Comparison of ENCODE assay signal across 7 cellular contexts in the genomic region with DNA sequence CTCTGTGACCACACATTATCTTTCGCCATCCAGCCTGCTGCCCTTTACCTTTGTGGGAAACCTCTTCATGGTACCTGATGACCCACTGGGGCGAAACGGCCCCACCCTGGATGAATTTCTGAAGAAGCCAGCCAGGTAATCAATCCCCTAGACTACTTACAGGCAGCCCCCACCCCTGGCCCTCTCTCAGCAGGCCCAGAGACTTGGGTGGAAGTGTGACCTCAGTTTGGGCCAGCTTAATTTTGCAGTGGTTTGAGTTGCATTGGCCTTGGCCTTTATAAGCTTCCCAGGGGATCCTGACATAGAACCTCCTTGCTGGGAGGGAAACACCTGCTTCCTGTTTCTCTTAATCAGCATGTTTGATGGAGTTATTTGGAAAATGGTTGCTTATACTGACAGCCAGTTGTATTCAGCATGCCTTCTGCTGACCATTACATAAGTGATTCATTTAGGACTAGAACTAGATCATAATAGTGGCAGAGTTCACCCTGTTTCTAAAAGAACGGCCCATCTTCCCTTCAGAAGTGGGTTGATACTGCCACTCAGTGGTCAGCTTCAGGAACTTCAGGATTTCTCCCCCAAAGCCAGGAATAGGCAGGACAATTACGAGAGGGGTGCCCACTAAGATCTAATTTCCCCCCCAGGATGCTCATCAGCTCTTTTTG. TPM values are rescaled to one million over a fixed set of nuclear protein-coding genes. Genes with fewer than 3 reads are reported as not detected.
DNase-seq lines count a peak whose midpoint lies in the region; ATAC-seq and TF ChIP-seq lines count a peak whose summit lies in the region.

No MANE protein-coding gene starts in this region.

- H3K27me3 Mint-ChIP-seq in activated T-cell treated with anti-CD3 and anti-CD28 coated beads, Interleukin-2, amount 50 U/mL, for 72 hours (ENCODE audit: low read depth), result no peaks in the 10 kb centered on the region

- no peaks in the 10 kb centered on the region for H3K9me3 Mint-ChIP-seq in activated T-cell treated with anti-CD3 and anti-CD28 coated beads, Interleukin-2, amount 50 U/mL, for 72 hours

- peak overlapping the region; percentile 16 for H3K27ac Mint-ChIP-seq in activated T-cell treated with anti-CD3 and anti-CD28 coated beads, Interleukin-2, amount 50 U/mL, for 72 hours

- H3K4me3 Mint-ChIP-seq in activated T-cell treated with anti-CD3 and anti-CD28 coated beads, Interleukin-2, amount 50 U/mL, for 72 hours, result no peak overlapping the region

- DNase-seq in G401 (ENCODE audit: low spot score) (peak; percentile 90), NCI-H510A (lab: John Stamatoyannopoulos, UW) (peak; percentile 6), fibroblast of villous mesenchyme (ENCODE audit: low read depth) (peak; percentile 78), non-pigmented ciliary epithelial cell (ENCODE audit: low read depth) (peak; percentile 36), mesenteric fat pad (ENCODE audit: low spot score) (no peak)
- DNase-seq in activated T-cell treated with anti-CD3 and anti-CD28 coated beads, Interleukin-2, amount 50 U/mL, for 72 hours, result peak in 1 of 2 donors; percentile 41

- peaks cover 8 to 25% of the 10 kb centered on the region in 2 donors for H3K36me3 Mint-ChIP-seq in activated T-cell treated with anti-CD3 and anti-CD28 coated beads, Interleukin-2, amount 50 U/mL, for 72 hours (ENCODE audit: insufficient read depth in 2 of 2)

- TF ChIP-seq CTCF in fibroblast of villous mesenchyme (IDR thresholded peaks at IDR 0.05; ENCODE audit: insufficient read depth, low read depth, low read length), result peak; percentile 79

- no peak overlapping the region for H3K4me3 ChIP-seq in fibroblast of villous mesenchyme (ENCODE audit: low read depth, low read length)

- H3K4me1 Mint-ChIP-seq in activated T-cell treated with anti-CD3 and anti-CD28 coated beads, Interleukin-2, amount 50 U/mL, for 72 hours (ENCODE audit: low read depth), result peaks cover 50% of the 10 kb centered on the region

- in situ Hi-C loops in G401 (cut with HindIII; ENCODE audit: low sequenced_read_pairs), result no loop called here

- peak; percentile 39 for ATAC-seq in HG02870 (IDR thresholded peaks at IDR 0.05; ENCODE audit: unreplicated experiment)
- ATAC-seq in activated T-cell treated with anti-CD3 and anti-CD28 coated beads, Interleukin-2, amount 50 U/mL, for 72 hours (replicated peaks in 1 of 2), result peak; percentile 33 to 47

RNA-seq across cellular contexts. Expression of a gene that starts 6.1 kb away (rescaled TPM):
- 49.2 and 56.4 TPM in 2 replicates for total RNA-seq in G401 (2014; rRNA removed; shearing (Covaris generic))
- total RNA-seq in activated T-cell treated with anti-CD3 and anti-CD28 coated beads, Interleukin-2, amount 50 U/mL, for 72 hours, result 10 to 100 TPM; 38.5 to 44.8 TPM
- total RNA-seq in fibroblast of villous mesenchyme (9.5 and 13.5 TPM in 2 replicates), mesenteric fat pad (50.1 TPM)

RNA-seq across cellular contexts. Expression of a gene that starts 6.7 kb away (rescaled TPM):
- 41.9 and 54.9 TPM in 2 replicates for total RNA-seq in G401 (2014; rRNA removed; shearing (Covaris generic))
- 100 to 1,000 TPM; 114 to 126 TPM for total RNA-seq in activated T-cell treated with anti-CD3 and anti-CD28 coated beads, Interleukin-2, amount 50 U/mL, for 72 hours
- total RNA-seq in fibroblast of villous mesenchyme, result 43.2 and 47.4 TPM in 2 replicates
- total RNA-seq in mesenteric fat pad, result 41.4 TPM

RNA-seq across cellular contexts. Expression of a gene that starts 7.0 kb away (rescaled TPM):
- 0.25 and 0.88 TPM in 2 replicates for total RNA-seq in G401 (2014; rRNA removed; shearing (Covaris generic))
- 10 to 100 TPM; 15.7 to 30.7 TPM for total RNA-seq in activated T-cell treated with anti-CD3 and anti-CD28 coated beads, Interleukin-2, amount 50 U/mL, for 72 hours
- total RNA-seq in fibroblast of villous mesenchyme (1.7 and 2.3 TPM in 2 replicates), mesenteric fat pad (5.0 TPM)

RNA-seq across cellular contexts. Expression of a gene that starts 37.7 kb away (rescaled TPM):
- 19.7 and 24.1 TPM in 2 replicates for total RNA-seq in G401 (2014; rRNA removed; shearing (Covaris generic))
- under 1 TPM; 0.09 to 0.14 TPM for total RNA-seq in activated T-cell treated with anti-CD3 and anti-CD28 coated beads, Interleukin-2, amount 50 U/mL, for 72 hours
- total RNA-seq in fibroblast of villous mesenchyme, result 11.6 and 15.5 TPM in 2 replicates
- total RNA-seq in mesenteric fat pad, result 11.7 TPM
